Comparison of ENCODE assay signal across 22 cellular contexts in the genomic region with DNA sequence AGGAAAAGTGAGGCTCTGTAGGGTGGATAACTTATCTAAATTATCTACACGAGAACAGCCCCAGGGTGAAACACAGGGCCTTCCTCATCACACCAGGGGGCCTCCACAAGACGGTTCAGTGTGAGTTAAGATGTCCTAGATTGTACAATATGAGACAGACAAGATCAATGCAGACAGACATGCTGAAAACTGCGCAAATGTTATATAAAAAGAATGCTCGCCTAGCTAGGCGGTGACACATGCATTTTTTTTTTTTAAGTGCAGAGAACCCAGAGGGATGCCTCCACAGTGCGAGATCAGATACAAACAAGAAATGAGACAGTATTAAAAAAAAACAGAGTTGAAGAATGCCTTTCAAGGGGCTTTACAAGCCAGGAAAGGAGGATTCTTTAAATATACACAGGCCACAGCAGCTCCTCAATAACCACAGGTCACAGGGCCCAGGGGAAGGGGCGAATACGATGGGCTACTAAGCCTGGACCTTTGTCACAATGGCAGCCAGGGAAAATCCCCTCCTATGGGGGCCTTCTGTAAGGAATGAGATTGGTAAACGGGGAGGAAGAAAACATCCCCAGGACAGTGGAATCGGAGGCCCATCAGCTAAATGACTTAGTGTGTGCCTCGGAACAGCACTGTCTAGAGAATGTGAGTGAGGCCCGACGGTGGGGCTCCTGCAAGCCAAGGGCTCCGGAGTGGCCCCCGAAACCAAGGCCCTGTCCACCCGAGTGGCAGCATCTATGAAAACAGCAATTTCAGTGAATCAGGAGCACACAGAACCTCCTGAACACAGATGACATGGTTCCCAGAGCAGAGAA. TPM values are rescaled to one million over a fixed set of nuclear protein-coding genes. Genes with fewer than 3 reads are reported as not detected.
A peak's percentile ranks its signal among the peaks of the same experiment; 100 is the strongest.
DNase-seq lines count a peak whose midpoint lies in the region; ATAC-seq and TF ChIP-seq lines count a peak whose summit lies in the region.
"Had no signal": no experiment of that assay in that cellular context is flagged by ENCODE, and none has a peak within 500 bp of the region (broad histone marks: within the 10 kb centered on the region; RNA-seq: fewer than 3 reads in every experiment).

No MANE protein-coding gene starts in this region.

- peak overlapping the region; percentile 52 for H3K4me3 Mint-ChIP-seq in nephron progenitor cell
- H3K4me3 Mint-ChIP-seq: activated naive CD8-positive, alpha-beta T cell; CD4-positive, alpha-beta memory T cell; IgD-negative memory B cell; immature natural killer cell; T-helper 1 cell treated with Interleukin-12 subunit alpha and Interleukin-12 subunit beta and Interleukin-4 antibody, amounts not matched to agents 30 μg/mL and 1 μg/mL, for 36 hours had no signal

- no peaks in the 10 kb centered on the region for H3K27me3 Mint-ChIP-seq in nephron progenitor cell (ENCODE audit: low read depth, poor library complexity)
- H3K27me3 Mint-ChIP-seq: activated naive CD8-positive, alpha-beta T cell; CD4-positive, alpha-beta memory T cell; IgD-negative memory B cell had no signal

- DNase-seq in heart left ventricle: no peak
- DNase-seq in Right ventricle myocardium inferior (ENCODE audit: missing footprints): no peak
- DNase-seq in nephron progenitor cell: no peak
- no peak for DNase-seq in tibial nerve (ENCODE audit: low spot score in 2 of 2)
- no peak for DNase-seq in activated CD4-positive, alpha-beta T cell treated with anti-CD3 and anti-CD28 coated beads for 4 hours
- DNase-seq: 8988T; activated CD4-positive, alpha-beta T cell treated with anti-CD3 and anti-CD28 coated beads, Interleukin-2, amount 50 U/mL, for 1 hour; CD4-positive, alpha-beta memory T cell; DMS 273 treated with DMSO at 0.1 percent for 48 hours; immature natural killer cell; MG63; NCI-H1436 treated with DMSO at 0.1 percent for 48 hours; NCI-H510A treated with DMSO at 0.1 percent for 48 hours had no signal

- H3K4me1 Mint-ChIP-seq in nephron progenitor cell: peaks cover 43% of the 10 kb centered on the region
- H3K4me1 Mint-ChIP-seq: immature natural killer cell had no signal

- no peak for TF ChIP-seq EP300 in tibial nerve (IDR thresholded peaks at IDR 0.05)

- H3K27me3 ChIP-seq in heart left ventricle: no peaks in the 10 kb centered on the region
- no peaks in the 10 kb centered on the region for H3K27me3 ChIP-seq in ectodermal cell (ENCODE audit: control insufficient read depth, insufficient read depth, low read length, poor library complexity, severe bottlenecking)
- H3K27me3 ChIP-seq in tibial nerve: no peaks in the 10 kb centered on the region
- H3K27me3 ChIP-seq: MG63 had no signal

- WGBS in heart left ventricle, 4 donors: 81 to 89% (median 87%) methylated on average over 16 of the region's 16 CpGs
- 84% methylated on average over 15 to 16 of the region's 16 CpGs for whole genome bisulfite sequencing in ectodermal cell, 2 experiments
- WGBS in tibial nerve, 2 donors: 74 to 84% methylated on average over 14 to 16 of the region's 16 CpGs

- H3K27ac Mint-ChIP-seq in nephron progenitor cell: peak overlapping the region; percentile 92
- H3K27ac Mint-ChIP-seq: activated naive CD8-positive, alpha-beta T cell; activated T-helper 2 cell treated with anti-CD3 and anti-CD28 coated beads, Interferon-gamma antibody, Interleukin-2, Interleukin-4, amounts not matched to agents 10 μg/mL and 5 μg/mL and 100 μg/mL, durations not matched to agents 14 hours and 24 hours and 36 hours; T-helper 1 cell treated with Interleukin-12 subunit alpha and Interleukin-12 subunit beta and Interleukin-4 antibody, amounts not matched to agents 30 μg/mL and 1 μg/mL, for 36 hours had no signal

- intact Hi-C loops in heart left ventricle (cut with DNase I) (no loop called here), Right ventricle myocardium inferior (cut with DNase I) (loop anchor here (5.0 kb wide), 1 partner anchor 46 kb away; no protein-coding TSS in a partner anchor)

- peaks cover 0 to 37% (median 10%) of the 10 kb centered on the region in 12 donors for H3K4me1 ChIP-seq in heart left ventricle
- peaks cover 17% of the 10 kb centered on the region for H3K4me1 ChIP-seq in ectodermal cell (ENCODE audit: control insufficient read depth, insufficient read depth, low read length)
- peaks cover 8 to 49% (median 33%) of the 10 kb centered on the region in 4 donors for H3K4me1 ChIP-seq in tibial nerve

- H3K9me3 Mint-ChIP-seq in nephron progenitor cell: peaks cover 8% of the 10 kb centered on the region
- H3K9me3 Mint-ChIP-seq: activated T-helper 2 cell treated with anti-CD3 and anti-CD28 coated beads, Interferon-gamma antibody, Interleukin-2, Interleukin-4, amounts not matched to agents 10 μg/mL and 5 μg/mL and 100 μg/mL, durations not matched to agents 14 hours and 24 hours and 36 hours; CD4-positive, alpha-beta memory T cell; immature natural killer cell; T-helper 1 cell treated with Interleukin-12 subunit alpha and Interleukin-12 subunit beta and Interleukin-4 antibody, amounts not matched to agents 30 μg/mL and 1 μg/mL, for 36 hours had no signal

- H3K27ac ChIP-seq in heart left ventricle: peak overlapping the region in 11 of 12 donors; percentile 15 to 81 (median 51)
- H3K27ac ChIP-seq in ectodermal cell (ENCODE audit: insufficient read depth, low read depth, low read length, poor library complexity, severe bottlenecking): peak overlapping the region; percentile 44
- peak overlapping the region; percentile 63 to 89 (median 80) for H3K27ac ChIP-seq in tibial nerve
- H3K27ac ChIP-seq: HL-60 had no signal

- no peak for TF ChIP-seq POLR2A in heart left ventricle (IDR thresholded peaks at IDR 0.05)
- no peak for TF ChIP-seq POLR2A in tibial nerve (IDR thresholded peaks at IDR 0.05)

- no peaks in the 10 kb centered on the region for H3K9me3 ChIP-seq in heart left ventricle
- H3K9me3 ChIP-seq in ectodermal cell (ENCODE audit: control insufficient read depth, low read length): no peaks in the 10 kb centered on the region
- H3K9me3 ChIP-seq in tibial nerve: no peaks in the 10 kb centered on the region
- H3K9me3 ChIP-seq: MG63 had no signal

- H3K36me3 ChIP-seq in heart left ventricle: no peaks in the 10 kb centered on the region
- H3K36me3 ChIP-seq in ectodermal cell (ENCODE audit: control insufficient read depth, insufficient read depth, low read length): peaks cover 3% of the 10 kb centered on the region
- peaks cover 0 to 40% (median 2%) of the 10 kb centered on the region in 3 donors for H3K36me3 ChIP-seq in tibial nerve

- H3K4me3 ChIP-seq in heart left ventricle (no peak overlapping the region), ectodermal cell (ENCODE audit: insufficient read depth, low read depth, low read length) (no peak overlapping the region), tibial nerve (no peak overlapping the region)
- H3K4me3 ChIP-seq: MG63 had no signal

- no peak for ATAC-seq in heart left ventricle
- no peak for ATAC-seq in Right ventricle myocardium inferior
- ATAC-seq in GM18873 (IDR thresholded peaks at IDR 0.05; ENCODE audit: low FRiP score, unreplicated experiment): no peak
- no peak for ATAC-seq in GM19397 (IDR thresholded peaks at IDR 0.05; ENCODE audit: unreplicated experiment)
- ATAC-seq: Panc1 had no signal

- H3K36me3 Mint-ChIP-seq in nephron progenitor cell (ENCODE audit: low read depth): peaks cover 33% of the 10 kb centered on the region
- H3K36me3 Mint-ChIP-seq: immature natural killer cell had no signal

- no peak for TF ChIP-seq CTCF in heart left ventricle (IDR thresholded peaks at IDR 0.05)
- TF ChIP-seq CTCF in nephron progenitor cell (IDR thresholded peaks at IDR 0.05): no peak
- no peak for TF ChIP-seq CTCF in tibial nerve (IDR thresholded peaks at IDR 0.05)

RNA-seq across cellular contexts. Expression of gene ADCY3, which starts 48.9 kb away (rescaled TPM):
- total RNA-seq in heart left ventricle (10 to 100 TPM in 7 of 9 donors, 1 to 10 TPM in 2; 9.3 to 36.0 (median 17.5) TPM), Right ventricle myocardium inferior (26.7 TPM), tibial nerve (100 to 1,000 TPM; 145 to 393 (median 207) TPM)
- polyA plus RNA-seq in heart left ventricle: 10 to 100 TPM; 10.9 to 14.4 TPM
- polyA plus RNA-seq in ectodermal cell (2013, experiment 1 of 4): 32.0 TPM
- 35.0 TPM for polyA plus RNA-seq in ectodermal cell (2013, experiment 2 of 4)
- polyA plus RNA-seq in ectodermal cell (2013, experiment 3 of 4): 30.4 TPM
- polyA plus RNA-seq in ectodermal cell (2013, experiment 4 of 4): 33.2 TPM
